Comparison of ENCODE assay signal across 8 cellular contexts in the genomic region with DNA sequence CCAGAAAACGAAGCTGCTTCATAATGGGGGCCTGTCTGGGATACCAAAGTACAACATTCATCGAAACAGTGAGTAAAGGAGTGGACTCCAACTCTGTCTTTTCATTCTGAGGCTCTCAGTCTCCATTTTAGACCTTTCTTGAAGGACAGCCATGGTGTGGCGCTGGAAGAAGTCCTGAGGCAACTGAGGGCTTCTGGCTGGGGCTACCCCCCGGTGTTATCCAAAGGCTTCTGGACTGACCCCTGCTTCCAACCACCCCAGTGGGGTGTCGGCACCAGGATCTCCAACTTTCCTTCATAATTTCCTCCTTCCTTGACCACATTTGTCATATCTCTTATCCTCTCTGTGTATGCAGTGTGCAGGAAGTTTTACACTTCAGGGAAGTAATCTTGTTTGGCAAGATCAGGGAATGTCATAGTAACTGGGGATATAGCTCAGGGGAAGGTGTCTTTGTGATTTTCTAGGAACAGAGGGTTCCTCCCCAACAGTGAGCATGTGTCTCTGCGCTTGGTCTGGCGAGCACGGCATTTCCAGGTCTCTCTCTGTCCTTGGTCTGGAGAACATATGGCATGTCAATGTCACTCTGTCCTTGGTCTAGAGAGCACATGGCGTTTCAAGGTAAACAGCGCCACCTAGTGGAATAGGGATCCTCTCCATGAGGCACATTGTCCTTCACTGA. TPM values are rescaled to one million over a fixed set of nuclear protein-coding genes. Genes with fewer than 3 reads are reported as not detected.
DNase-seq lines count a peak whose midpoint lies in the region; ATAC-seq and TF ChIP-seq lines count a peak whose summit lies in the region.

No MANE protein-coding gene starts in this region.

- H3K9ac ChIP-seq in colonic mucosa (ENCODE audit: low read depth in 2 of 2, low read length in 2 of 2): no peak overlapping the region

- H3K9me3 ChIP-seq in A673 (ENCODE audit: low read depth, low read length, poor library complexity, severe bottlenecking) (peaks cover 11% of the 10 kb centered on the region), colonic mucosa (no peaks in the 10 kb centered on the region), lower lobe of right lung (no peaks in the 10 kb centered on the region)

- intact Hi-C loops in A673 (cut with micrococcal nuclease; ENCODE audit: unreplicated experiment): loop anchor here (5.0 kb wide), 1 partner anchor 196 kb away; no protein-coding TSS in a partner anchor
- intact Hi-C loops in colonic mucosa (cut with DNase I): no loop called here
- intact Hi-C loops in lower lobe of right lung (cut with DNase I): no loop called here

- TF ChIP-seq CTCF in A673 (conservative IDR thresholded peaks at IDR 0.05; ENCODE audit: low read depth, low read length) (peak; percentile 81), colonic mucosa (IDR thresholded peaks at IDR 0.05) (peak; percentile 80), lower lobe of right lung (IDR thresholded peaks at IDR 0.05) (peak; percentile 83)

- ATAC-seq in lower lobe of right lung (peak; percentile 92), HG02623 (IDR thresholded peaks at IDR 0.05; ENCODE audit: unreplicated experiment) (no peak)

- POLR2A ChIA-PET in A673 (lab: Charles Lee; ENCODE audit: low non-redundant PET): no interaction called here

- no peak overlapping the region for H3K4me3 ChIP-seq in A673 (ENCODE audit: low read depth, low read length, poor library complexity, severe bottlenecking)
- H3K4me3 ChIP-seq in colonic mucosa: no peak overlapping the region
- H3K4me3 ChIP-seq in lower lobe of right lung: no peak overlapping the region

- no TSS peak for BruUV-seq in A673 (replicated peaks; lab: Mats Ljungman, UMichigan)

- CTCF ChIA-PET in A673 (lab: Charles Lee): interaction anchor here (0.6 kb wide), 1 partner anchor 171 kb away, joined by 13 read pairs; no protein-coding TSS in a partner anchor

- DNase-seq in A673 (ENCODE audit: low spot score) (peak; percentile 85), GM19240 (ENCODE audit: insufficient read length, low spot score) (peak; percentile 29), NCI-H526 treated with DMSO at 0.1 percent for 48 hours (lab: John Stamatoyannopoulos, UW) (peak; percentile 52), colonic mucosa (peak; percentile 80), lower lobe of right lung (peak; percentile 47)
- DNase-seq in activated CD4-positive, alpha-beta T cell treated with anti-CD3 and anti-CD28 coated beads for 4 hours: peak; percentile 79 to 83
- DNase-seq in stimulated activated CD8-positive, alpha-beta memory T cell treated with anti-CD3 and anti-CD28 coated beads, Interleukin-4, amount 100 ng/mL, for 24 hours (ENCODE audit: low read depth): peak; percentile 33

- no peaks in the 10 kb centered on the region for H3K27me3 ChIP-seq in A673 (replicated peaks; ENCODE audit: insufficient read depth, low read depth, low read length, poor library complexity)
- no peaks in the 10 kb centered on the region for H3K27me3 ChIP-seq in colonic mucosa
- no peaks in the 10 kb centered on the region for H3K27me3 ChIP-seq in lower lobe of right lung (ENCODE audit: low read depth)

- H3K4me1 ChIP-seq in A673 (ENCODE audit: insufficient read depth, low read length, poor library complexity, severe bottlenecking) (no peaks in the 10 kb centered on the region), colonic mucosa (no peaks in the 10 kb centered on the region), lower lobe of right lung (peaks cover 7% of the 10 kb centered on the region)

- H3K36me3 ChIP-seq in A673 (ENCODE audit: insufficient read depth, low read length, poor library complexity, severe bottlenecking) (no peaks in the 10 kb centered on the region), colonic mucosa (no peaks in the 10 kb centered on the region), lower lobe of right lung (no peaks in the 10 kb centered on the region)

- H3K27ac ChIP-seq in A673 (ENCODE audit: low read depth, low read length, poor library complexity, severe bottlenecking) (no peak overlapping the region), colonic mucosa (no peak overlapping the region), lower lobe of right lung (no peak overlapping the region)

RNA-seq across cellular contexts. Expression of a gene that starts 19.4 kb away (rescaled TPM):
- 47.4 and 48.0 TPM in 2 replicates for total RNA-seq in A673 (2021)
- total RNA-seq in colonic mucosa: 10 to 100 TPM; 65.7 to 76.8 TPM
- total RNA-seq in lower lobe of right lung: 63.2 TPM

RNA-seq across cellular contexts. Expression of a gene that starts 51.2 kb away (rescaled TPM):
- total RNA-seq in A673 (2021): 0.06 and 0.17 TPM in 2 replicates
- not detected for total RNA-seq in colonic mucosa
- 0.03 TPM for total RNA-seq in lower lobe of right lung

RNA-seq across cellular contexts. Expression of a gene that starts 51.3 kb away (rescaled TPM):
- total RNA-seq in A673 (2021): 3.9 and 4.3 TPM in 2 replicates
- total RNA-seq in colonic mucosa: under 1 TPM; 0.61 to 0.99 TPM
- 2.1 TPM for total RNA-seq in lower lobe of right lung

RNA-seq across cellular contexts. Expression of a gene that starts 51.4 kb away (rescaled TPM):
- 4.7 and 5.2 TPM in 2 replicates for total RNA-seq in A673 (2021)
- total RNA-seq in colonic mucosa: 1 to 10 TPM; 5.6 to 8.0 TPM
- 9.7 TPM for total RNA-seq in lower lobe of right lung

Comparison
In these comparisons a context has a peak if more than half of its experiments do, and no peak if none do; other contexts are left out.
1. DNase-seq: peak in every context shown above with its lines; median percentile 85 in A673; 81 in activated CD4-positive, alpha-beta T cell treated with anti-CD3 and anti-CD28 coated beads for 4 hours; 80 in colonic mucosa; 52 in NCI-H526 treated with DMSO at 0.1 percent for 48 hours; 47 in lower lobe of right lung; 33 in stimulated activated CD8-positive, alpha-beta memory T cell treated with anti-CD3 and anti-CD28 coated beads, Interleukin-4, amount 100 ng/mL, for 24 hours; 29 in GM19240.